Comparison of ENCODE assay signal across 8 cellular contexts in the genomic region with DNA sequence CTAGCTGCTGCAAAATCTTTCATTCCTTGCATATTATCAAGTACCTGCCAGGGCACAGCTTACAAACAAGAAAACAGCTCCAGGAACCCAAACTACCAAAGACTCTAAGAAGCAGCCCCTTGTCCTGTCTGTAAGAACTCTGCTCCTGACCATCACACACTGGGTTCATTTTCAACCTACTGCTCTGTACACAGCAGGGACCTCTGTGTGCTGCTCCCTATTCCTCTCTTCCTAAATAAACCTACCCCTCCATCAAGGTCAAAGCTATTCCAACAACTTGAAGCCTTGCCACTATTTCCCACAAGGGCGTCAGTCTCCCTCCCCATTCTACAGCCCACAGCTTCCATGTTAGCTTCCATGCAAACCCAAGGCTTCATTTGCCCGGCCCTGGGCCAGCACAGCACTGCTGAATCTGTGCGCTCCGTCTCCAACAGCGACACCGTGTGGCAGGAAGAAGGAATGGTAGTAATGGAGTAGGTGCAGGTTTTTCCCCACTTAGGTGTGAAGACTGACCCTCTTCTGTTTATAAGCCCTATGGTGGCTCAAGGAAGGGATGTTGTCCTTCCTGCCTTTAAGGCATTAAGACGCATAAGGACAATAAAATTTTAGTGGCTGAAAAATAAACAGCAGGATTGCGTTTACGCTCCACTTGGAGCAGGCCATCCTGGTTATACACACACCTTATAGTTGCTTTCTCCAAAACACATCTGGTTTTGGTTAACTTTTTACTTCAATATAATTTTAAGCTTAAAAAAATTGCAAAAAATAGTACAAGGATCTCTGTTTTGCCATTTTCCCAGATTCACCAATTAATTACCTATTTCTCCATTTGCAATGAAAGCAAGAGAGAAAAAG.
DNase-seq lines count a peak whose midpoint lies in the region; ATAC-seq and TF ChIP-seq lines count a peak whose summit lies in the region.

No MANE protein-coding gene starts in this region.

- no peaks in the 10 kb centered on the region for H3K36me3 Mint-ChIP-seq in T-helper 2 cell treated with Interferon-gamma antibody and Interleukin-4, amounts not matched to agents 5 μg/mL and 100 μg/mL, for 36 hours (ENCODE audit: low read depth)
- H3K36me3 Mint-ChIP-seq in natural killer cell, result no peaks in the 10 kb centered on the region

- H3K27me3 ChIP-seq in esophagus muscularis mucosa, result no peaks in the 10 kb centered on the region

- H3K9me3 Mint-ChIP-seq in T-helper 2 cell treated with Interferon-gamma antibody and Interleukin-4, amounts not matched to agents 5 μg/mL and 100 μg/mL, for 36 hours, result peaks cover 6% of the 10 kb centered on the region
- H3K9me3 Mint-ChIP-seq in natural killer cell, result peaks cover 4 to 8% of the 10 kb centered on the region in 2 donors

- ATAC-seq in natural killer cell (peak; percentile 53 to 84 (median 82)), GM19395 (IDR thresholded peaks at IDR 0.05; ENCODE audit: unreplicated experiment) (no peak)

- no peak overlapping the region for H3K4me3 Mint-ChIP-seq in T-helper 2 cell treated with Interferon-gamma antibody and Interleukin-4, amounts not matched to agents 5 μg/mL and 100 μg/mL, for 36 hours
- H3K4me3 Mint-ChIP-seq in natural killer cell, result no peak overlapping the region

- H3K4me1 ChIP-seq in esophagus muscularis mucosa, result peaks cover 0 to 4% (median 0%) of the 10 kb centered on the region in 4 donors

- no peaks in the 10 kb centered on the region for H3K4me1 Mint-ChIP-seq in T-helper 2 cell treated with Interferon-gamma antibody and Interleukin-4, amounts not matched to agents 5 μg/mL and 100 μg/mL, for 36 hours (ENCODE audit: low read depth)
- H3K4me1 Mint-ChIP-seq in natural killer cell, result no peaks in the 10 kb centered on the region

- TF ChIP-seq POLR2A in esophagus muscularis mucosa (IDR thresholded peaks at IDR 0.05; ENCODE audit: low read depth), result no peak

- intact Hi-C loops in esophagus muscularis mucosa (cut with DNase I) (loop anchor here (5.0 kb wide), 1 partner anchor 173 kb away; no protein-coding TSS in a partner anchor), natural killer cell (cut with micrococcal nuclease) (loop anchor here (1.0 to 2.0 kb wide), 2 partner anchors 187 to 544 kb away; a partner anchor contains a TSS)

- H3K27ac ChIP-seq in esophagus muscularis mucosa (replicated peaks in 1 of 4), result no peak overlapping the region

- TF ChIP-seq CTCF in AG09309 (IDR thresholded peaks at IDR 0.05; ENCODE audit: control insufficient read depth, insufficient read depth, low read depth, low read length, missing control alignments), result peak; percentile 77
- peak; percentile 81 for TF ChIP-seq CTCF in GM12873 (IDR thresholded peaks at IDR 0.05; ENCODE audit: insufficient read depth, low read depth, low read length, missing control alignments)
- TF ChIP-seq CTCF in LNCAP (IDR thresholded peaks at IDR 0.05), result peak; percentile 93
- peak; percentile 54 to 68 (median 62) for TF ChIP-seq CTCF in esophagus muscularis mucosa (IDR thresholded peaks at IDR 0.05)
- TF ChIP-seq CTCF in natural killer cell (IDR thresholded peaks at IDR 0.05), result peak; percentile 68

- H3K27me3 Mint-ChIP-seq in T-helper 2 cell treated with Interferon-gamma antibody and Interleukin-4, amounts not matched to agents 5 μg/mL and 100 μg/mL, for 36 hours (ENCODE audit: low read depth), result peaks cover 10% of the 10 kb centered on the region
- peaks cover 9 to 40% of the 10 kb centered on the region in 2 donors for H3K27me3 Mint-ChIP-seq in natural killer cell (ENCODE audit: low read depth in 2 of 2)

- DNase-seq in AG09309 (ENCODE audit: low read depth), result no peak
- peak; percentile 19 for DNase-seq in T-helper 2 cell treated with Interferon-gamma antibody and Interleukin-4, amounts not matched to agents 5 μg/mL and 100 μg/mL, for 36 hours (ENCODE audit: low spot score)
- peak; percentile 91 for DNase-seq in esophagus muscularis mucosa (ENCODE audit: extremely low spot score)
- DNase-seq in natural killer cell, result peak; percentile 30
- no peak for DNase-seq in NCI-H1048 (lab: John Stamatoyannopoulos, UW)

- no peak overlapping the region for H3K4me3 ChIP-seq in AG09309 (ENCODE audit: control insufficient read depth, low read depth, low read length)
- H3K4me3 ChIP-seq in esophagus muscularis mucosa, result no peak overlapping the region

- 50% methylated on average over 9 of the region's 9 CpGs for WGBS in esophagus muscularis mucosa

- no peak overlapping the region for H3K27ac Mint-ChIP-seq in T-helper 2 cell treated with Interferon-gamma antibody and Interleukin-4, amounts not matched to agents 5 μg/mL and 100 μg/mL, for 36 hours
- H3K27ac Mint-ChIP-seq in natural killer cell, result no peak overlapping the region

- TF ChIP-seq EP300 in esophagus muscularis mucosa (IDR thresholded peaks at IDR 0.05), result no peak

- H3K9me3 ChIP-seq in esophagus muscularis mucosa, result peaks cover 0 to 14% (median 10%) of the 10 kb centered on the region in 4 donors

- no peaks in the 10 kb centered on the region for H3K36me3 ChIP-seq in esophagus muscularis mucosa

Comparison
In these comparisons a context has a peak if more than half of its experiments do, and no peak if none do; other contexts are left out.
1. DNase-seq: peak in T-helper 2 cell treated with Interferon-gamma antibody and Interleukin-4, amounts not matched to agents 5 μg/mL and 100 μg/mL, for 36 hours (single experiment), esophagus muscularis mucosa (single experiment) and natural killer cell (single experiment); none in AG09309 (single experiment) and NCI-H1048 (single experiment).
2. Peak in every context shown above with its lines, with median percentiles within 50 percentile points of each other: CTCF ChIP-seq.